In the genomic region with DNA sequence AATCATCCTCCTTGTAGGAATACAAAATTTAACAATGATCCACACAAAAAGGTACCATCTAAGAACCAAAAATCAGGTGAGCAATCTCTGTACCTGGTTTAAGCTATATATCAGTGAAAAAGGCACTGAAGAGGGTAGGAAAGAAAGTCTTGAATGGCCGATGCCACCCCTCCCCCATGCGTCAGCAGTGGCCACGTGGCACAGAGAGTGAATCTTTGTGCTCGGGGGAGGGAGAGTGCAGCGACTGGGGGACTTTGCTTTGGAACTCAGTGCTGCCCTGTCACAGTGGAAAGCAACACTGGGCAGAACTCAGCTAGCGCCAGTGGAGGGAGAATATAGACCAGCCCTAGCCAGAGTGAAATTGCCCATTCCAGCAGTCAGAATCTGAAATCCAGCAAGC, we compare ENCODE assay signal across 1 cellular context.
TF ChIP-seq lines count a peak whose summit lies in the region.

No MANE protein-coding gene starts in this region.

TF ChIP-seq in WTC11, 78 proteins besides CTCF, POLR2A, EP300 and RAD21 (continued from another document):
- TF ChIP-seq, protein P1, sequence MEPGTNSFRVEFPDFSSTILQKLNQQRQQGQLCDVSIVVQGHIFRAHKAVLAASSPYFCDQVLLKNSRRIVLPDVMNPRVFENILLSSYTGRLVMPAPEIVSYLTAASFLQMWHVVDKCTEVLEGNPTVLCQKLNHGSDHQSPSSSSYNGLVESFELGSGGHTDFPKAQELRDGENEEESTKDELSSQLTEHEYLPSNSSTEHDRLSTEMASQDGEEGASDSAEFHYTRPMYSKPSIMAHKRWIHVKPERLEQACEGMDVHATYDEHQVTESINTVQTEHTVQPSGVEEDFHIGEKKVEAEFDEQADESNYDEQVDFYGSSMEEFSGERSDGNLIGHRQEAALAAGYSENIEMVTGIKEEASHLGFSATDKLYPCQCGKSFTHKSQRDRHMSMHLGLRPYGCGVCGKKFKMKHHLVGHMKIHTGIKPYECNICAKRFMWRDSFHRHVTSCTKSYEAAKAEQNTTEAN (CRISPR knock-in tag; IDR thresholded peaks at IDR 0.05), result no peak
- TF ChIP-seq USF1 (CRISPR knock-in tag; IDR thresholded peaks at IDR 0.05) (peak; percentile 76), ELF4 (CRISPR knock-in tag; IDR thresholded peaks at IDR 0.05; ENCODE audit: low read depth) (no peak)
